ENCODE assay signal across 8 cellular contexts in genomic region chr22:31496735-31497146, GRCh38. TPM values are rescaled to one million over a fixed set of nuclear protein-coding genes. Genes with fewer than 3 reads are reported as not detected.
A peak's percentile ranks its signal among the peaks of the same experiment; 100 is the strongest.
DNase-seq lines count a peak whose midpoint lies in the region; ATAC-seq, FAIRE-seq and TF ChIP-seq lines count a peak whose summit lies in the region.

No MANE protein-coding gene starts in this region.

- peaks cover 2% of the 10 kb centered on the region for H3K9me3 Mint-ChIP-seq in activated CD4-positive, alpha-beta memory T cell treated with anti-CD3 and anti-CD28 coated beads for 36 hours
- H3K9me3 Mint-ChIP-seq in nephron = peaks cover 7% of the 10 kb centered on the region

- POLR2A ChIA-PET in activated CD4-positive, alpha-beta memory T cell treated with anti-CD3 and anti-CD28 coated beads for 36 hours (lab: Charles Lee) = interaction anchor here (1.1 kb wide), 1 partner anchor 41 kb away, joined by 4 read pairs; no protein-coding TSS in a partner anchor

- no peaks in the 10 kb centered on the region for H3K9me3 ChIP-seq in upper lobe of left lung

- no peaks in the 10 kb centered on the region for H3K36me3 ChIP-seq in upper lobe of left lung

- peaks cover 33% of the 10 kb centered on the region for H3K36me3 Mint-ChIP-seq in activated CD4-positive, alpha-beta memory T cell treated with anti-CD3 and anti-CD28 coated beads for 36 hours
- peaks cover 21% of the 10 kb centered on the region for H3K36me3 Mint-ChIP-seq in nephron (ENCODE audit: low read depth)

- WGBS in upper lobe of left lung, 2 donors = 0% methylated on average over 22 to 30 of the region's 30 CpGs

- ATAC-seq in activated CD4-positive, CD25-positive, alpha-beta regulatory T cell treated with anti-CD3 and anti-CD28 coated beads, Interleukin-2, amount 50 U/mL, for 24 hours = peak; percentile 5 to 10
- peak; percentile 53 to 61 for ATAC-seq in upper lobe of left lung (ENCODE audit: low FRiP score in 2 of 2)

- TF ChIP-seq POLR2A in upper lobe of left lung (IDR thresholded peaks at IDR 0.05) = no peak
- no peak for TF ChIP-seq POLR2A in GM12892 (IDR thresholded peaks at IDR 0.05; ENCODE audit: low read depth, low read length)

- no peaks in the 10 kb centered on the region for H3K27me3 Mint-ChIP-seq in activated CD4-positive, alpha-beta memory T cell treated with anti-CD3 and anti-CD28 coated beads for 36 hours
- no peaks in the 10 kb centered on the region for H3K27me3 Mint-ChIP-seq in nephron (ENCODE audit: low read depth)

- no peak for TF ChIP-seq EP300 in upper lobe of left lung (IDR thresholded peaks at IDR 0.05)

- H3K27ac ChIP-seq in upper lobe of left lung = peak overlapping the region; percentile 76 to 88 (median 84)

- intact Hi-C loops in activated CD4-positive, alpha-beta memory T cell treated with anti-CD3 and anti-CD28 coated beads for 36 hours (cut with micrococcal nuclease) = loop anchor here (1.0 to 2.0 kb wide), 7 partner anchors 7 to 166 kb away; partner anchors contain the start of genes EIF4ENIF1 and PISD

- DNase-seq in activated CD4-positive, CD25-positive, alpha-beta regulatory T cell treated with anti-CD3 and anti-CD28 coated beads, Interleukin-2, amount 50 U/mL, for 72 hours = no peak
- DNase-seq in HT1080 (ENCODE audit: low read depth) (peak; percentile 16), epithelial cell of proximal tubule (ENCODE audit: low read depth) (no peak), upper lobe of left lung (peak in 1 of 2 donors; percentile 44), GM12892 (ENCODE audit: insufficient read length) (no peak)
- peak; percentile 55 for DNase-seq in activated CD4-positive, alpha-beta memory T cell treated with anti-CD3 and anti-CD28 coated beads for 36 hours

- H3K4me3 ChIP-seq in epithelial cell of proximal tubule (ENCODE audit: low read depth, low read length) (peak overlapping the region; percentile 95), upper lobe of left lung (peak overlapping the region; percentile 83 to 97 (median 88))

- peaks cover 50% of the 10 kb centered on the region for H3K4me1 Mint-ChIP-seq in activated CD4-positive, alpha-beta memory T cell treated with anti-CD3 and anti-CD28 coated beads for 36 hours (ENCODE audit: low read depth)
- peaks cover 4% of the 10 kb centered on the region for H3K4me1 Mint-ChIP-seq in nephron

- CTCF ChIA-PET in activated CD4-positive, alpha-beta memory T cell treated with anti-CD3 and anti-CD28 coated beads for 36 hours (lab: Charles Lee) = no interaction called here

- TF ChIP-seq CTCF in epithelial cell of proximal tubule (conservative IDR thresholded peaks at IDR 0.05; ENCODE audit: low read depth, low read length) = no peak
- TF ChIP-seq CTCF in nephron (IDR thresholded peaks at IDR 0.05; ENCODE audit: unreplicated experiment in 3 of 3) = no peak
- TF ChIP-seq CTCF in upper lobe of left lung (IDR thresholded peaks at IDR 0.05) = no peak

- no peak for FAIRE-seq in GM12892 (lab: Jason Lieb, UNC)

- peak overlapping the region; percentile 94 for H3K27ac Mint-ChIP-seq in activated CD4-positive, alpha-beta memory T cell treated with anti-CD3 and anti-CD28 coated beads for 36 hours
- H3K27ac Mint-ChIP-seq in nephron = peak overlapping the region in 1 of 3 experiments; percentile 90

- no peaks in the 10 kb centered on the region for H3K27me3 ChIP-seq in upper lobe of left lung

- peak overlapping the region; percentile 92 for H3K4me3 Mint-ChIP-seq in activated CD4-positive, alpha-beta memory T cell treated with anti-CD3 and anti-CD28 coated beads for 36 hours
- H3K4me3 Mint-ChIP-seq in nephron = peak overlapping the region; percentile 90 to 95 (median 93)

- H3K4me1 ChIP-seq in upper lobe of left lung = peaks cover 13 to 22% (median 14%) of the 10 kb centered on the region in 4 donors

RNA-seq across cellular contexts. Expression of gene SFI1, which starts 0.4 kb away (rescaled TPM):
- total RNA-seq in HT1080 (2014; rRNA removed; shearing (Covaris generic)) = 18.3 and 20.1 TPM in 2 replicates
- 8.1 and 9.7 TPM in 2 replicates for polyA plus RNA-seq in HT1080 (2015; cell fraction: cytosol; rRNA removed)
- polyA plus RNA-seq in HT1080 (2015; cell fraction: nucleus; rRNA removed) = 60.0 and 62.6 TPM in 2 replicates
- total RNA-seq in activated CD4-positive, alpha-beta memory T cell treated with anti-CD3 and anti-CD28 coated beads for 36 hours = 100 to 1,000 TPM; 227 to 240 TPM
- total RNA-seq in epithelial cell of proximal tubule (14.7 and 26.0 TPM in 2 replicates), upper lobe of left lung (100 to 1,000 TPM in 1 of 6 donors, 10 to 100 TPM in 5; 21.0 to 166 (median 51.7) TPM)
- polyA plus RNA-seq in GM12892 (2012; ENCODE audit: missing spikeins) = 89.0 TPM

RNA-seq across cellular contexts. Expression of gene EIF4ENIF1, which starts 7.1 kb away (rescaled TPM):
- 7.3 and 12.4 TPM in 2 replicates for total RNA-seq in HT1080 (2014; rRNA removed; shearing (Covaris generic))
- 7.6 and 9.0 TPM in 2 replicates for polyA plus RNA-seq in HT1080 (2015; cell fraction: cytosol; rRNA removed)
- 18.5 and 22.5 TPM in 2 replicates for polyA plus RNA-seq in HT1080 (2015; cell fraction: nucleus; rRNA removed)
- 10 to 100 TPM; 39.7 to 43.2 TPM for total RNA-seq in activated CD4-positive, alpha-beta memory T cell treated with anti-CD3 and anti-CD28 coated beads for 36 hours
- total RNA-seq in epithelial cell of proximal tubule (11.1 and 12.7 TPM in 2 replicates), upper lobe of left lung (10 to 100 TPM; 15.5 to 25.2 (median 23.3) TPM)
- 21.4 TPM for polyA plus RNA-seq in GM12892 (2012; ENCODE audit: missing spikeins)

Comparison
In these comparisons a context has a peak if more than half of its experiments do, and no peak if none do; other contexts are left out.
1. DNase-seq: peak in HT1080 (single experiment) and activated CD4-positive, alpha-beta memory T cell treated with anti-CD3 and anti-CD28 coated beads for 36 hours (single experiment); none in activated CD4-positive, CD25-positive, alpha-beta regulatory T cell treated with anti-CD3 and anti-CD28 coated beads, Interleukin-2, amount 50 U/mL, for 72 hours (single experiment), epithelial cell of proximal tubule (single experiment) and GM12892 (single experiment).